In the genomic region with DNA sequence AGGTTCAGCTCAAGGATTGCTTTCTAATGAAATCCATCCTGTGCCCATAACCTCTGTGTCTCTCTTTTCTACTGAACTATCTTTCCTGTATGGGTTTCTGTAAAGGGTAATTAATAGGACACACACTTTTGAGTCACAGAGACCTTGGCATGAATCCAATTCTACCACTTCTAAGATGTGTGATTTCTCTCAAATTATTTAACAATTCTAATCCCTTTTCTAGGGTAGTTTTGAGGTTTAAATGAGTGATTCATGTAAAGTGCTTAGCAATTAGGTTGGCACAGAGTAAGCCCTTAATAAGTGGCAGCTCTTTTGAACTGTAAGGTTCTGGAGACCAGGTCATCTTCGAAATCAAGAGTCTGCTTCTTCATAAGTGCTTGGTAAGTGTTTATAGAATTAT, we compare ENCODE assay signal across 21 cellular contexts.
"Had no signal": no experiment of that assay in that cellular context is flagged by ENCODE, and none has a peak within 500 bp of the region (broad histone marks: within the 10 kb centered on the region; RNA-seq: fewer than 3 reads in every experiment).

No MANE protein-coding gene starts in this region.

- H3K27me3 ChIP-seq: adrenal gland, ascending aorta, esophagus squamous epithelium, gastrocnemius medialis, tibial artery had no signal

- H3K9me3 Mint-ChIP-seq: activated T-helper 17 cell treated with anti-CD3 and anti-CD28 coated beads, Interleukin-2, amount 50 U/mL, for 72 hours had no signal

- H3K27me3 Mint-ChIP-seq: activated naive CD8-positive, alpha-beta T cell; activated T-helper 17 cell treated with anti-CD3 and anti-CD28 coated beads, Interleukin-2, amount 50 U/mL, for 72 hours; central memory CD8-positive, alpha-beta T cell; effector memory CD8-positive, alpha-beta T cell; progenitor cell of endocrine pancreas; stimulated activated naive CD8-positive, alpha-beta T cell treated with anti-CD3 and anti-CD28 coated beads, Interleukin-15, amount 100 ng/mL, for 72 hours had no signal

- H3K4me1 Mint-ChIP-seq: activated T-helper 17 cell treated with anti-CD3 and anti-CD28 coated beads, Interleukin-2, amount 50 U/mL, for 72 hours; central memory CD8-positive, alpha-beta T cell; natural killer cell; stimulated activated effector memory CD8-positive, alpha-beta T cell treated with anti-CD3 and anti-CD28 coated beads, Interleukin-12 subunit alpha, Interleukin-12 subunit beta, amount 100 ng/mL, for 72 hours; stimulated activated naive CD8-positive, alpha-beta T cell treated with anti-CD3 and anti-CD28 coated beads, Interleukin-15, amount 100 ng/mL, for 72 hours had no signal

- H3K36me3 Mint-ChIP-seq: activated naive CD8-positive, alpha-beta T cell; natural killer cell; stimulated activated effector memory CD8-positive, alpha-beta T cell treated with anti-CD3 and anti-CD28 coated beads, Interleukin-12 subunit alpha, Interleukin-12 subunit beta, amount 100 ng/mL, for 72 hours had no signal

- H3K4me1 ChIP-seq: adrenal gland, ascending aorta, gastrocnemius medialis, tibial artery had no signal

- ATAC-seq: activated CD8-positive, alpha-beta T cell treated with anti-CD3 and anti-CD28 coated beads, Interleukin-2, amount 10 ng/mL, durations not matched to agents 7 days and 5 days; activated T-helper 17 cell treated with anti-CD3 and anti-CD28 coated beads, Interleukin-2, amount 50 U/mL, for 72 hours; effector memory CD8-positive, alpha-beta T cell; gastrocnemius medialis; natural killer cell; right cardiac atrium; stimulated activated effector memory CD8-positive, alpha-beta T cell treated with anti-CD3 and anti-CD28 coated beads, Interleukin-12 subunit alpha, Interleukin-12 subunit beta, amount 100 ng/mL, for 72 hours; stimulated activated naive CD8-positive, alpha-beta T cell treated with anti-CD3 and anti-CD28 coated beads, Interleukin-15, amount 100 ng/mL, for 72 hours had no signal

- H3K27ac ChIP-seq: adrenal gland, ascending aorta, dorsolateral prefrontal cortex, esophagus squamous epithelium, gastrocnemius medialis, tibial artery had no signal

- DNase-seq: activated CD4-positive, alpha-beta T cell treated with anti-CD3 and anti-CD28 coated beads for 1 hour; activated CD4-positive, alpha-beta T cell treated with anti-CD3 and anti-CD28 coated beads, Interleukin-2, amount 50 U/mL, for 1 hour; activated CD8-positive, alpha-beta T cell treated with anti-CD3 and anti-CD28 coated beads, Interleukin-2, amount 10 ng/mL, durations not matched to agents 7 days and 5 days; adrenal gland; dorsolateral prefrontal cortex; effector memory CD8-positive, alpha-beta T cell; esophagus squamous epithelium; gastrocnemius medialis; head of caudate nucleus; midbrain; natural killer cell; right cardiac atrium; stimulated activated CD4-positive, alpha-beta T cell treated with anti-CD3 and anti-CD28 coated beads, Interleukin-1b, Interleukin-23, amount 100 ng/mL, for 48 hours; stimulated activated naive CD8-positive, alpha-beta T cell treated with anti-CD3 and anti-CD28 coated beads, Interleukin-15, amount 100 ng/mL, for 72 hours; tibial artery had no signal

- H3K9me3 ChIP-seq: adrenal gland, ascending aorta, esophagus squamous epithelium, gastrocnemius medialis had no signal

- H3K4me3 ChIP-seq: adrenal gland, ascending aorta, dorsolateral prefrontal cortex, esophagus squamous epithelium, gastrocnemius medialis, tibial artery had no signal

- H3K4me3 Mint-ChIP-seq: activated CD8-positive, alpha-beta T cell treated with anti-CD3 and anti-CD28 coated beads, Interleukin-2, amount 10 ng/mL, durations not matched to agents 7 days and 5 days; activated naive CD8-positive, alpha-beta T cell; activated T-helper 17 cell treated with anti-CD3 and anti-CD28 coated beads, Interleukin-2, amount 50 U/mL, for 72 hours; central memory CD8-positive, alpha-beta T cell; effector memory CD8-positive, alpha-beta T cell; natural killer cell; stimulated activated effector memory CD8-positive, alpha-beta T cell treated with anti-CD3 and anti-CD28 coated beads, Interleukin-12 subunit alpha, Interleukin-12 subunit beta, amount 100 ng/mL, for 72 hours; stimulated activated naive CD8-positive, alpha-beta T cell treated with anti-CD3 and anti-CD28 coated beads, Interleukin-15, amount 100 ng/mL, for 72 hours had no signal

- H3K27ac Mint-ChIP-seq: activated CD8-positive, alpha-beta T cell treated with anti-CD3 and anti-CD28 coated beads, Interleukin-2, amount 10 ng/mL, durations not matched to agents 7 days and 5 days; activated naive CD8-positive, alpha-beta T cell; activated T-helper 17 cell treated with anti-CD3 and anti-CD28 coated beads, Interleukin-2, amount 50 U/mL, for 72 hours; effector memory CD8-positive, alpha-beta T cell; natural killer cell; progenitor cell of endocrine pancreas; stimulated activated effector memory CD8-positive, alpha-beta T cell treated with anti-CD3 and anti-CD28 coated beads, Interleukin-12 subunit alpha, Interleukin-12 subunit beta, amount 100 ng/mL, for 72 hours; stimulated activated naive CD8-positive, alpha-beta T cell treated with anti-CD3 and anti-CD28 coated beads, Interleukin-15, amount 100 ng/mL, for 72 hours had no signal

- H3K36me3 ChIP-seq: adrenal gland, ascending aorta, esophagus squamous epithelium, gastrocnemius medialis, tibial artery had no signal
